ENCODE assay signal across 2 cellular contexts in the genomic region with DNA sequence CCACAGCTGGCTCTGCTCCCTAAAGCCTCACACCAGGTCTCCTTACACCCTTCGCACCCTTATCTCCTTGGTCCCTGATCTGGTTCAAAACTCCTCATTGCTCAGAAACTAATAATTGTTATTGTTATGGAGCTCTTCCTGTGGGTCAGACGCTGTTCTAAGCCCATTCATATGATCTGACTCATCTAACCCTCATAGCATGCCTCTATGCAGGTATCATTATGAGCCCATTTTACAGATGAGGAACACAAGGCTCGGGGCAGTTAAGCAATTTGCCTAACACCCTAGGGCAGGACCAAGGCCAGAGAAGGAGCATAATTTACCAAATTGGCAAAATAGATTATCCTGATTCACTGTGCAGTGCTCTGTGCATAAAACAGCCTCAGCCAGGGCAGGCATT.
A peak's percentile ranks its signal among the peaks of the same experiment; 100 is the strongest.
TF ChIP-seq lines count a peak whose summit lies in the region.

No MANE protein-coding gene starts in this region.

TF ChIP-seq in GM12878, 131 proteins besides CTCF, POLR2A, EP300 and RAD21:
- TF ChIP-seq, protein P1, sequence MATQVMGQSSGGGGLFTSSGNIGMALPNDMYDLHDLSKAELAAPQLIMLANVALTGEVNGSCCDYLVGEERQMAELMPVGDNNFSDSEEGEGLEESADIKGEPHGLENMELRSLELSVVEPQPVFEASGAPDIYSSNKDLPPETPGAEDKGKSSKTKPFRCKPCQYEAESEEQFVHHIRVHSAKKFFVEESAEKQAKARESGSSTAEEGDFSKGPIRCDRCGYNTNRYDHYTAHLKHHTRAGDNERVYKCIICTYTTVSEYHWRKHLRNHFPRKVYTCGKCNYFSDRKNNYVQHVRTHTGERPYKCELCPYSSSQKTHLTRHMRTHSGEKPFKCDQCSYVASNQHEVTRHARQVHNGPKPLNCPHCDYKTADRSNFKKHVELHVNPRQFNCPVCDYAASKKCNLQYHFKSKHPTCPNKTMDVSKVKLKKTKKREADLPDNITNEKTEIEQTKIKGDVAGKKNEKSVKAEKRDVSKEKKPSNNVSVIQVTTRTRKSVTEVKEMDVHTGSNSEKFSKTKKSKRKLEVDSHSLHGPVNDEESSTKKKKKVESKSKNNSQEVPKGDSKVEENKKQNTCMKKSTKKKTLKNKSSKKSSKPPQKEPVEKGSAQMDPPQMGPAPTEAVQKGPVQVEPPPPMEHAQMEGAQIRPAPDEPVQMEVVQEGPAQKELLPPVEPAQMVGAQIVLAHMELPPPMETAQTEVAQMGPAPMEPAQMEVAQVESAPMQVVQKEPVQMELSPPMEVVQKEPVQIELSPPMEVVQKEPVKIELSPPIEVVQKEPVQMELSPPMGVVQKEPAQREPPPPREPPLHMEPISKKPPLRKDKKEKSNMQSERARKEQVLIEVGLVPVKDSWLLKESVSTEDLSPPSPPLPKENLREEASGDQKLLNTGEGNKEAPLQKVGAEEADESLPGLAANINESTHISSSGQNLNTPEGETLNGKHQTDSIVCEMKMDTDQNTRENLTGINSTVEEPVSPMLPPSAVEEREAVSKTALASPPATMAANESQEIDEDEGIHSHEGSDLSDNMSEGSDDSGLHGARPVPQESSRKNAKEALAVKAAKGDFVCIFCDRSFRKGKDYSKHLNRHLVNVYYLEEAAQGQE (IDR thresholded peaks at IDR 0.05; ENCODE audit: low read depth, low read length): peak; percentile 38; the same call in 1 of the 2 replicates
- no peak for TF ChIP-seq MYB (IDR thresholded peaks at IDR 0.05; ENCODE audit: borderline replicate concordance, low read depth, low read length)
TF ChIP-seq in GM12878: peak in this region for 1.

TF ChIP-seq in WTC11, 78 proteins besides CTCF, POLR2A, EP300 and RAD21:
- TF ChIP-seq ZNF423 (CRISPR knock-in tag; IDR thresholded peaks at IDR 0.05) (no peak), CREB1 (CRISPR knock-in tag; IDR thresholded peaks at IDR 0.05) (no peak), IRF2 (CRISPR knock-in tag; IDR thresholded peaks at IDR 0.05; ENCODE audit: borderline replicate concordance, low read depth) (no peak), ZNF138 (CRISPR knock-in tag; conservative IDR thresholded peaks at IDR 0.05) (no peak)
- TF ChIP-seq, protein P2, sequence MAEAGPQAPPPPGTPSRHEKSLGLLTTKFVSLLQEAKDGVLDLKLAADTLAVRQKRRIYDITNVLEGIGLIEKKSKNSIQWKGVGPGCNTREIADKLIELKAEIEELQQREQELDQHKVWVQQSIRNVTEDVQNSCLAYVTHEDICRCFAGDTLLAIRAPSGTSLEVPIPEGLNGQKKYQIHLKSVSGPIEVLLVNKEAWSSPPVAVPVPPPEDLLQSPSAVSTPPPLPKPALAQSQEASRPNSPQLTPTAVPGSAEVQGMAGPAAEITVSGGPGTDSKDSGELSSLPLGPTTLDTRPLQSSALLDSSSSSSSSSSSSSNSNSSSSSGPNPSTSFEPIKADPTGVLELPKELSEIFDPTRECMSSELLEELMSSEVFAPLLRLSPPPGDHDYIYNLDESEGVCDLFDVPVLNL (CRISPR knock-in tag; IDR thresholded peaks at IDR 0.05; ENCODE audit: borderline replicate concordance, low read depth): no peak
- TF ChIP-seq, protein P3, sequence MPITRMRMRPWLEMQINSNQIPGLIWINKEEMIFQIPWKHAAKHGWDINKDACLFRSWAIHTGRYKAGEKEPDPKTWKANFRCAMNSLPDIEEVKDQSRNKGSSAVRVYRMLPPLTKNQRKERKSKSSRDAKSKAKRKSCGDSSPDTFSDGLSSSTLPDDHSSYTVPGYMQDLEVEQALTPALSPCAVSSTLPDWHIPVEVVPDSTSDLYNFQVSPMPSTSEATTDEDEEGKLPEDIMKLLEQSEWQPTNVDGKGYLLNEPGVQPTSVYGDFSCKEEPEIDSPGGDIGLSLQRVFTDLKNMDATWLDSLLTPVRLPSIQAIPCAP (CRISPR knock-in tag; IDR thresholded peaks at IDR 0.05): no peak
- TF ChIP-seq, protein P4, sequence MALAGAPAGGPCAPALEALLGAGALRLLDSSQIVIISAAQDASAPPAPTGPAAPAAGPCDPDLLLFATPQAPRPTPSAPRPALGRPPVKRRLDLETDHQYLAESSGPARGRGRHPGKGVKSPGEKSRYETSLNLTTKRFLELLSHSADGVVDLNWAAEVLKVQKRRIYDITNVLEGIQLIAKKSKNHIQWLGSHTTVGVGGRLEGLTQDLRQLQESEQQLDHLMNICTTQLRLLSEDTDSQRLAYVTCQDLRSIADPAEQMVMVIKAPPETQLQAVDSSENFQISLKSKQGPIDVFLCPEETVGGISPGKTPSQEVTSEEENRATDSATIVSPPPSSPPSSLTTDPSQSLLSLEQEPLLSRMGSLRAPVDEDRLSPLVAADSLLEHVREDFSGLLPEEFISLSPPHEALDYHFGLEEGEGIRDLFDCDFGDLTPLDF (CRISPR knock-in tag; IDR thresholded peaks at IDR 0.05): no peak
- TF ChIP-seq, protein P5, sequence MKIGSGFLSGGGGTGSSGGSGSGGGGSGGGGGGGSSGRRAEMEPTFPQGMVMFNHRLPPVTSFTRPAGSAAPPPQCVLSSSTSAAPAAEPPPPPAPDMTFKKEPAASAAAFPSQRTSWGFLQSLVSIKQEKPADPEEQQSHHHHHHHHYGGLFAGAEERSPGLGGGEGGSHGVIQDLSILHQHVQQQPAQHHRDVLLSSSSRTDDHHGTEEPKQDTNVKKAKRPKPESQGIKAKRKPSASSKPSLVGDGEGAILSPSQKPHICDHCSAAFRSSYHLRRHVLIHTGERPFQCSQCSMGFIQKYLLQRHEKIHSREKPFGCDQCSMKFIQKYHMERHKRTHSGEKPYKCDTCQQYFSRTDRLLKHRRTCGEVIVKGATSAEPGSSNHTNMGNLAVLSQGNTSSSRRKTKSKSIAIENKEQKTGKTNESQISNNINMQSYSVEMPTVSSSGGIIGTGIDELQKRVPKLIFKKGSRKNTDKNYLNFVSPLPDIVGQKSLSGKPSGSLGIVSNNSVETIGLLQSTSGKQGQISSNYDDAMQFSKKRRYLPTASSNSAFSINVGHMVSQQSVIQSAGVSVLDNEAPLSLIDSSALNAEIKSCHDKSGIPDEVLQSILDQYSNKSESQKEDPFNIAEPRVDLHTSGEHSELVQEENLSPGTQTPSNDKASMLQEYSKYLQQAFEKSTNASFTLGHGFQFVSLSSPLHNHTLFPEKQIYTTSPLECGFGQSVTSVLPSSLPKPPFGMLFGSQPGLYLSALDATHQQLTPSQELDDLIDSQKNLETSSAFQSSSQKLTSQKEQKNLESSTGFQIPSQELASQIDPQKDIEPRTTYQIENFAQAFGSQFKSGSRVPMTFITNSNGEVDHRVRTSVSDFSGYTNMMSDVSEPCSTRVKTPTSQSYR (CRISPR knock-in tag; IDR thresholded peaks at IDR 0.05): no peak
- TF ChIP-seq, protein P6, sequence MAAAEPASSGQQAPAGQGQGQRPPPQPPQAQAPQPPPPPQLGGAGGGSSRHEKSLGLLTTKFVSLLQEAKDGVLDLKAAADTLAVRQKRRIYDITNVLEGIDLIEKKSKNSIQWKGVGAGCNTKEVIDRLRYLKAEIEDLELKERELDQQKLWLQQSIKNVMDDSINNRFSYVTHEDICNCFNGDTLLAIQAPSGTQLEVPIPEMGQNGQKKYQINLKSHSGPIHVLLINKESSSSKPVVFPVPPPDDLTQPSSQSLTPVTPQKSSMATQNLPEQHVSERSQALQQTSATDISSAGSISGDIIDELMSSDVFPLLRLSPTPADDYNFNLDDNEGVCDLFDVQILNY (CRISPR knock-in tag; IDR thresholded peaks at IDR 0.05): no peak
